Comparison of ENCODE assay signal across 15 cellular contexts in genomic region chr18:70175216-70175615, GRCh38. TPM values are rescaled to one million over a fixed set of nuclear protein-coding genes. Genes with fewer than 3 reads are reported as not detected.
DNase-seq lines count a peak whose midpoint lies in the region; ATAC-seq, FAIRE-seq and TF ChIP-seq lines count a peak whose summit lies in the region.
"Had no signal": no experiment of that assay in that cellular context is flagged by ENCODE, and none has a peak within 500 bp of the region (broad histone marks: within the 10 kb centered on the region; RNA-seq: fewer than 3 reads in every experiment).

No MANE protein-coding gene starts in this region.

- H4K8ac ChIP-seq in mesenchymal stem cell (ENCODE audit: low read length) = no peak overlapping the region

- H3K4me1 ChIP-seq in small intestine (ENCODE audit: control insufficient read depth in 2 of 2, insufficient read depth in 1 of 2, low read depth in 1 of 2, low read length in 1 of 2) (no peaks in the 10 kb centered on the region), mesenchymal stem cell (ENCODE audit: control insufficient read depth, insufficient read depth, low read depth, low read length) (peaks cover under 1% of the 10 kb centered on the region)

- no peaks in the 10 kb centered on the region for H3K9me3 ChIP-seq in small intestine (ENCODE audit: control insufficient read depth, low read depth)
- no peaks in the 10 kb centered on the region for H3K9me3 ChIP-seq in mesenchymal stem cell (ENCODE audit: control insufficient read depth, low read length)

- H3K23ac ChIP-seq in mesenchymal stem cell (ENCODE audit: low read length in 2 of 2) = no peak overlapping the region

- H3K4ac ChIP-seq in mesenchymal stem cell (ENCODE audit: low read depth in 1 of 2, low read length in 2 of 2) = no peak overlapping the region

- no peak overlapping the region for H3K18ac ChIP-seq in mesenchymal stem cell (ENCODE audit: low read depth in 1 of 2, low read length in 2 of 2)

- no peak overlapping the region for H4K91ac ChIP-seq in mesenchymal stem cell (ENCODE audit: low read length)

- no peak overlapping the region for H2BK15ac ChIP-seq in mesenchymal stem cell (ENCODE audit: low read depth, poor library complexity, severe bottlenecking)

- DNase-seq in D721Med (ENCODE audit: insufficient read length, low spot score) (no peak), small intestine (no peak), mesenchymal stem cell (no peak), NCI-H345 (lab: John Stamatoyannopoulos, UW) (no peak)
- DNase-seq: CD8-positive, alpha-beta T cell; COR-L47; DND-41; GDM1; HCEC 1CT; HFFc6 had no signal

- H2BK120ac ChIP-seq in mesenchymal stem cell (ENCODE audit: low read depth, low read length) = no peak overlapping the region

- no peak for TF ChIP-seq CTCF in D721Med (IDR thresholded peaks at IDR 0.05; ENCODE audit: insufficient read depth, missing control alignments)

- no peak overlapping the region for H3K27ac ChIP-seq in small intestine (ENCODE audit: low read depth in 1 of 2, low read length in 1 of 2)
- no peak overlapping the region for H3K27ac ChIP-seq in mesenchymal stem cell (ENCODE audit: low read length, poor library complexity, severe bottlenecking)
- H3K27ac ChIP-seq: HL-60 had no signal

- no peak overlapping the region for H2AK5ac ChIP-seq in mesenchymal stem cell (ENCODE audit: low read length, severe bottlenecking)

- H3K4me3 ChIP-seq in small intestine (ENCODE audit: low read depth in 1 of 2, low read length in 2 of 2) (no peak overlapping the region), mesenchymal stem cell (ENCODE audit: insufficient read depth in 1 of 2, low read depth in 1 of 2, low read length in 2 of 2) (no peak overlapping the region)

- no peak overlapping the region for H2BK5ac ChIP-seq in mesenchymal stem cell (ENCODE audit: low read depth, low read length, poor library complexity, severe bottlenecking)

- no peak overlapping the region for H3K9ac ChIP-seq in mesenchymal stem cell (ENCODE audit: low read length)

- H3K14ac ChIP-seq in mesenchymal stem cell (ENCODE audit: low read length in 2 of 2) = no peak overlapping the region

- no peak overlapping the region for H2BK12ac ChIP-seq in mesenchymal stem cell (ENCODE audit: low read length in 2 of 2)

- ATAC-seq in HG03135 (IDR thresholded peaks at IDR 0.05; ENCODE audit: unreplicated experiment) = no peak
- ATAC-seq: CD8-positive, alpha-beta T cell had no signal

- no peaks in the 10 kb centered on the region for H3K36me3 ChIP-seq in small intestine (ENCODE audit: control insufficient read depth in 2 of 2, insufficient read depth in 2 of 2, low read length in 2 of 2)
- peaks cover 0 to 4% of the 10 kb centered on the region in 2 experiments for H3K36me3 ChIP-seq in mesenchymal stem cell (ENCODE audit: control insufficient read depth in 1 of 2, insufficient read depth in 2 of 2, low read depth in 1 of 2, low read length in 2 of 2)

- H3K4me2 ChIP-seq in mesenchymal stem cell (ENCODE audit: low read length, poor library complexity, severe bottlenecking) = no peak overlapping the region

- WGBS in small intestine, 3 donors = 91 to 96% (median 94%) methylated on average over 2 of the region's 2 CpGs
- no CpG with 5 or more reads among the region's 2 CpGs for WGBS in mesenchymal stem cell

- peak; percentile 100 for FAIRE-seq in D721Med (lab: Jason Lieb, UNC)
- FAIRE-seq in endometrium (lab: Jason Lieb, UNC) = peak; percentile 53
- peak; percentile 94 for FAIRE-seq in islet of Langerhans (lab: Jason Lieb, UNC)
- FAIRE-seq in small intestine (lab: Jason Lieb, UNC) = peak; percentile 5
- FAIRE-seq: GM12892 had no signal

- H2AFZ ChIP-seq in mesenchymal stem cell (ENCODE audit: low read depth, low read length) = no peak overlapping the region

- H3K27me3 ChIP-seq in small intestine (ENCODE audit: control insufficient read depth in 2 of 2, insufficient read depth in 2 of 2, low read length in 2 of 2) (no peaks in the 10 kb centered on the region), mesenchymal stem cell (ENCODE audit: control insufficient read depth in 1 of 2, insufficient read depth in 1 of 2, low read length in 2 of 2) (no peaks in the 10 kb centered on the region)

- peaks cover 6% of the 10 kb centered on the region for H3K79me1 ChIP-seq in mesenchymal stem cell (replicated peaks; ENCODE audit: low read length, poor library complexity, severe bottlenecking)

RNA-seq across cellular contexts. Expression of gene RTTN, which starts 30.3 kb away (rescaled TPM):
- 1 to 10 TPM in 2 of 3 donors, under 1 TPM in 1; 0.89 to 3.7 (median 1.1) TPM for polyA plus RNA-seq in small intestine
- polyA plus RNA-seq in mesenchymal stem cell (2013, experiment 1 of 2) = 3.3 TPM
- 3.1 TPM for polyA plus RNA-seq in mesenchymal stem cell (2013, experiment 2 of 2)
